Comparison of ENCODE assay signal across 28 cellular contexts in the genomic region with DNA sequence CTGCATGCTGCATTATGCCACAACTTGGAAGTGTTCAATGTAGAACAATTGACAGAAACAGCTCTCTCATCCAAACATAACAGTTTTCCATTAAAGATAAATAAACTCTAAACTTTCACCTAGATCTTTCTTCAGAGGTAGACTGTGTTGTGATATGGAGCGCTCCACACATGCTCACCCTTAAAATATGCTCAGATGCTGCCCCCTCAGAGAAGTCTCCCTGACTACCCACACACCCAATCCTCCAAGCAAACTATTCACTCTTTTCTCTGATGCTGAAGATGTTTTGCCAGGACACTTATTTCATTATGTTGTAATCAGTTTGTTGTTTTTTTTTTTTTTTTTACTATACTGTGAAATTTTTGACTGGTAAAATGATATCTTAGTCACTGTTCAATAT.
"Had no signal": no experiment of that assay in that cellular context is flagged by ENCODE, and none has a peak within 500 bp of the region (broad histone marks: within the 10 kb centered on the region; RNA-seq: fewer than 3 reads in every experiment).

No MANE protein-coding gene starts in this region.

- H3K4me3 ChIP-seq: breast epithelium, MG63, Peyer's patch, SJCRH30 had no signal

- H3K27ac ChIP-seq: breast epithelium, Peyer's patch, RWPE1, SJCRH30, WERI-Rb-1 had no signal

- H3K27me3 ChIP-seq: breast epithelium, MG63, Peyer's patch, SJCRH30 had no signal

- DNase-seq: activated CD4-positive, alpha-beta T cell treated with anti-CD3 and anti-CD28 coated beads for 4 hours; activated CD4-positive, alpha-beta T cell treated with anti-CD3 and anti-CD28 coated beads, Interleukin-2, amount 50 U/mL, for 4 hours; activated CD8-positive, alpha-beta T cell treated with anti-CD3 and anti-CD28 coated beads, Interleukin-2, amount 10 ng/mL, durations not matched to agents 7 days and 5 days; activated effector memory CD4-positive, alpha-beta T cell treated with Interleukin-2 at 50 U/mL for 16 hours; activated naive CD4-positive, alpha-beta T cell; activated T-cell treated with anti-CD3 and anti-CD28 coated beads, Interleukin-2, amount 50 U/mL, for 24 hours; amniotic stem cell; caudate nucleus; MG63; MV-4-11; NCI-H1092 treated with DMSO at 0.1 percent for 48 hours; NCI-H1417 treated with DMSO at 0.1 percent for 48 hours; NCI-H1694 treated with DMSO at 0.1 percent for 48 hours; NCI-H2029 treated with DMSO at 0.1 percent for 48 hours; NCI-H510A treated with DMSO at 0.1 percent for 48 hours; NCI-H69; NK-92 treated with Interleukin-12 subunit alpha and Interleukin-12 subunit beta, amount 100 ng/mL, for 24 hours; Peyer's patch; Right ventricle myocardium superior; SJCRH30; SK-N-SH; T-helper 1 cell; WERI-Rb-1 had no signal

- ATAC-seq: activated CD4-positive, CD25-positive, alpha-beta regulatory T cell treated with anti-CD3 and anti-CD28 coated beads, Interleukin-2, amount 50 U/mL, for 24 hours; activated CD8-positive, alpha-beta T cell treated with anti-CD3 and anti-CD28 coated beads, Interleukin-2, amount 10 ng/mL, durations not matched to agents 7 days and 5 days had no signal

- H3K9me2 ChIP-seq: SK-N-SH had no signal

- H3K4me3 Mint-ChIP-seq: activated CD8-positive, alpha-beta T cell treated with anti-CD3 and anti-CD28 coated beads, Interleukin-2, amount 10 ng/mL, durations not matched to agents 7 days and 5 days; activated naive CD4-positive, alpha-beta T cell treated with anti-CD3 and anti-CD28 coated beads, Interleukin-2, amount 50 U/mL, for 24 hours; activated T-cell treated with anti-CD3 and anti-CD28 coated beads, Interleukin-2, amount 50 U/mL, for 24 hours; activated T-helper 1 cell treated with anti-CD3 and anti-CD28 coated beads, Interleukin-12 subunit alpha, Interleukin-12 subunit beta, Interleukin-2, Interleukin-4 antibody, amounts not matched to agents 30 ng/mL and 10 ng/mL and 1 ng/mL, durations not matched to agents 14 hours and 24 hours and 36 hours had no signal

- H3K36me3 ChIP-seq: breast epithelium, MG63, Peyer's patch, SJCRH30, WERI-Rb-1 had no signal

- H3K9ac ChIP-seq: SK-N-SH had no signal

- H3K9me3 ChIP-seq: breast epithelium, Peyer's patch, SK-N-SH had no signal

- H3K4me1 ChIP-seq: breast epithelium, Peyer's patch, SJCRH30 had no signal

- H3K4me1 Mint-ChIP-seq: activated naive CD4-positive, alpha-beta T cell treated with anti-CD3 and anti-CD28 coated beads, Interleukin-2, amount 50 U/mL, for 24 hours had no signal

- H3K27ac Mint-ChIP-seq: activated CD8-positive, alpha-beta T cell treated with anti-CD3 and anti-CD28 coated beads, Interleukin-2, amount 10 ng/mL, durations not matched to agents 7 days and 5 days; activated T-cell treated with anti-CD3 and anti-CD28 coated beads, Interleukin-2, amount 50 U/mL, for 24 hours; activated T-helper 1 cell treated with anti-CD3 and anti-CD28 coated beads, Interleukin-12 subunit alpha, Interleukin-12 subunit beta, Interleukin-2, Interleukin-4 antibody, amounts not matched to agents 30 ng/mL and 10 ng/mL and 1 ng/mL, durations not matched to agents 14 hours and 24 hours and 36 hours had no signal

- H3K4me2 ChIP-seq: SK-N-SH had no signal

- H3K27me3 Mint-ChIP-seq: activated naive CD4-positive, alpha-beta T cell treated with anti-CD3 and anti-CD28 coated beads, Interleukin-2, amount 50 U/mL, for 24 hours; activated T-cell treated with anti-CD3 and anti-CD28 coated beads, Interleukin-2, amount 50 U/mL, for 24 hours had no signal
